ENCODE assay signal across 11 cellular contexts in the genomic region with DNA sequence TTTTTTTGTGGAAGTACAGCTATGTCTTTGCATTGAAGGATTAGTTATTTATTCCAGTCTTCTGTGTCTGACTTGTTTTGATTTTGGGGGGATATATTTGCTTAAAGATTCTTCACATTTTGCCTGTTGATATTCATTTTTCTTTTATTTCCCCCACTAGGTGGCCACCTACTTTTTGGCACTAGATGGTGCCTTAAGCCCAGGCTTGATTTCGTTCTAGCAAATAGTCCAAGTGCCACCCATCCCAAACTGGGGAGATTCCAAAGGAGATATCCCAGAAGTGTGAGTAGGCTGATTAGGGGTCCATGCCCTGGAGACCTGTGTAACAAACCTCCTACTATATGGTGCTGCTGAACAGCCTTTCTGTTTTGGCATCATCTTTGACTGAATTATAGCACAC.
A peak's percentile ranks its signal among the peaks of the same experiment; 100 is the strongest.
DNase-seq lines count a peak whose midpoint lies in the region; ATAC-seq and TF ChIP-seq lines count a peak whose summit lies in the region.
"Had no signal": no experiment of that assay in that cellular context is flagged by ENCODE, and none has a peak within 500 bp of the region (broad histone marks: within the 10 kb centered on the region; RNA-seq: fewer than 3 reads in every experiment).

No MANE protein-coding gene starts in this region.

- peak overlapping the region; percentile 87 for H2AFZ ChIP-seq in OCI-LY3 (ENCODE audit: low read depth, low read length)

- H3K27me3 ChIP-seq in OCI-LY3 (ENCODE audit: low read depth, low read length): no peaks in the 10 kb centered on the region

- no peaks in the 10 kb centered on the region for H3K4me1 ChIP-seq in OCI-LY3 (ENCODE audit: low read length)

- H3K9me3 ChIP-seq in OCI-LY3 (ENCODE audit: insufficient read depth, low read length): no peaks in the 10 kb centered on the region

- no peak overlapping the region for H3K9ac ChIP-seq in OCI-LY3 (ENCODE audit: low read length)

- H4K20me1 ChIP-seq in OCI-LY3 (ENCODE audit: insufficient read depth, low read length): no peaks in the 10 kb centered on the region

- H3K79me2 ChIP-seq in OCI-LY3 (ENCODE audit: low read length): no peaks in the 10 kb centered on the region

- H3K4me2 ChIP-seq in OCI-LY3 (ENCODE audit: low read length): peak overlapping the region; percentile 26; the same call in 1 of the 2 replicates

- H3K36me3 ChIP-seq in OCI-LY3 (replicated peaks; ENCODE audit: low read depth, low read length): no peaks in the 10 kb centered on the region

- no peaks in the 10 kb centered on the region for H3K36me3 Mint-ChIP-seq in activated T-helper 1 cell treated with anti-CD3 and anti-CD28 coated beads, Interleukin-12 subunit alpha, Interleukin-12 subunit beta, Interleukin-2, Interleukin-4 antibody, amounts not matched to agents 30 ng/mL and 10 ng/mL and 1 ng/mL, durations not matched to agents 14 hours and 24 hours and 36 hours (ENCODE audit: low read depth)
- H3K36me3 Mint-ChIP-seq: activated naive CD4-positive, alpha-beta T cell treated with anti-CD3 and anti-CD28 coated beads, Interleukin-2, amount 50 U/mL, for 24 hours had no signal

- no peaks in the 10 kb centered on the region for H3K9me3 Mint-ChIP-seq in activated T-helper 1 cell treated with anti-CD3 and anti-CD28 coated beads, Interleukin-12 subunit alpha, Interleukin-12 subunit beta, Interleukin-2, Interleukin-4 antibody, amounts not matched to agents 30 ng/mL and 10 ng/mL and 1 ng/mL, durations not matched to agents 14 hours and 24 hours and 36 hours
- H3K9me3 Mint-ChIP-seq: T-helper 1 cell treated with Interleukin-12 subunit alpha and Interleukin-12 subunit beta and Interleukin-4 antibody, amounts not matched to agents 30 μg/mL and 1 μg/mL, for 36 hours had no signal

- peak; percentile 32 for DNase-seq in ACHN
- peak; percentile 14 for DNase-seq in epithelial cell of esophagus (ENCODE audit: low read depth)
- DNase-seq in activated T-helper 1 cell treated with anti-CD3 and anti-CD28 coated beads, Interleukin-12 subunit alpha, Interleukin-12 subunit beta, Interleukin-2, Interleukin-4 antibody, amounts not matched to agents 30 ng/mL and 10 ng/mL and 1 ng/mL, durations not matched to agents 14 hours and 24 hours and 36 hours (ENCODE audit: low spot score): no peak
- DNase-seq in cortex of kidney (lab: John Stamatoyannopoulos, UW): no peak
- DNase-seq: DMS153 had no signal

- H3K4me3 ChIP-seq in OCI-LY3 (ENCODE audit: low read length) (0 out of 2 replicates have a peak overlapping the region, but pooled peaks have one; percentile 22), epithelial cell of esophagus (ENCODE audit: low read length) (no peak overlapping the region)

- TF ChIP-seq CTCF in GM12872 (IDR thresholded peaks at IDR 0.05; ENCODE audit: insufficient read depth, low read depth, low read length) (peak; percentile 41; the same call in 2 of the 3 replicates), OCI-LY3 (IDR thresholded peaks at IDR 0.05; ENCODE audit: low read depth, low read length) (peak; percentile 46), epithelial cell of esophagus (IDR thresholded peaks at IDR 0.05; ENCODE audit: insufficient read depth, low read depth, low read length, missing control alignments) (peak; percentile 38)

- ATAC-seq in HG03571 (IDR thresholded peaks at IDR 0.05; ENCODE audit: unreplicated experiment) (no peak), GM18858 (IDR thresholded peaks at IDR 0.05; ENCODE audit: unreplicated experiment) (no peak)

- peaks cover 1% of the 10 kb centered on the region for H3K27me3 Mint-ChIP-seq in activated T-helper 1 cell treated with anti-CD3 and anti-CD28 coated beads, Interleukin-12 subunit alpha, Interleukin-12 subunit beta, Interleukin-2, Interleukin-4 antibody, amounts not matched to agents 30 ng/mL and 10 ng/mL and 1 ng/mL, durations not matched to agents 14 hours and 24 hours and 36 hours (ENCODE audit: insufficient read depth)
- H3K27me3 Mint-ChIP-seq: activated naive CD4-positive, alpha-beta T cell treated with anti-CD3 and anti-CD28 coated beads, Interleukin-2, amount 50 U/mL, for 24 hours had no signal

- H3K27ac ChIP-seq in OCI-LY3 (ENCODE audit: low read length): no peak overlapping the region

- in situ Hi-C loops in ACHN (cut with HindIII; ENCODE audit: low pct_ligation_motif_present, low pct_unique_long_range_greater_than_20kb, low sequenced_read_pairs): no loop called here

- H3K27ac Mint-ChIP-seq in activated T-helper 1 cell treated with anti-CD3 and anti-CD28 coated beads, Interleukin-12 subunit alpha, Interleukin-12 subunit beta, Interleukin-2, Interleukin-4 antibody, amounts not matched to agents 30 ng/mL and 10 ng/mL and 1 ng/mL, durations not matched to agents 14 hours and 24 hours and 36 hours: no peak overlapping the region
- H3K27ac Mint-ChIP-seq: activated naive CD4-positive, alpha-beta T cell treated with anti-CD3 and anti-CD28 coated beads, Interleukin-2, amount 50 U/mL, for 24 hours; T-helper 1 cell treated with Interleukin-12 subunit alpha and Interleukin-12 subunit beta and Interleukin-4 antibody, amounts not matched to agents 30 μg/mL and 1 μg/mL, for 36 hours had no signal

- intact Hi-C loops in activated T-helper 1 cell treated with anti-CD3 and anti-CD28 coated beads, Interleukin-12 subunit alpha, Interleukin-12 subunit beta, Interleukin-2, Interleukin-4 antibody, amounts not matched to agents 30 ng/mL and 10 ng/mL and 1 ng/mL, durations not matched to agents 14 hours and 24 hours and 36 hours (cut with micrococcal nuclease): no loop called here

- no peaks in the 10 kb centered on the region for H3K4me1 Mint-ChIP-seq in activated T-helper 1 cell treated with anti-CD3 and anti-CD28 coated beads, Interleukin-12 subunit alpha, Interleukin-12 subunit beta, Interleukin-2, Interleukin-4 antibody, amounts not matched to agents 30 ng/mL and 10 ng/mL and 1 ng/mL, durations not matched to agents 14 hours and 24 hours and 36 hours (ENCODE audit: low read depth)
- H3K4me1 Mint-ChIP-seq: activated naive CD4-positive, alpha-beta T cell treated with anti-CD3 and anti-CD28 coated beads, Interleukin-2, amount 50 U/mL, for 24 hours had no signal

- H3K4me3 Mint-ChIP-seq in activated T-helper 1 cell treated with anti-CD3 and anti-CD28 coated beads, Interleukin-12 subunit alpha, Interleukin-12 subunit beta, Interleukin-2, Interleukin-4 antibody, amounts not matched to agents 30 ng/mL and 10 ng/mL and 1 ng/mL, durations not matched to agents 14 hours and 24 hours and 36 hours: no peak overlapping the region
- H3K4me3 Mint-ChIP-seq: activated naive CD4-positive, alpha-beta T cell treated with anti-CD3 and anti-CD28 coated beads, Interleukin-2, amount 50 U/mL, for 24 hours; T-helper 1 cell treated with Interleukin-12 subunit alpha and Interleukin-12 subunit beta and Interleukin-4 antibody, amounts not matched to agents 30 μg/mL and 1 μg/mL, for 36 hours had no signal

Comparison
In these comparisons a context has a peak if more than half of its experiments do, and no peak if none do; other contexts are left out.
1. DNase-seq: peak in ACHN (single experiment) and epithelial cell of esophagus (single experiment); none in activated T-helper 1 cell treated with anti-CD3 and anti-CD28 coated beads, Interleukin-12 subunit alpha, Interleukin-12 subunit beta, Interleukin-2, Interleukin-4 antibody, amounts not matched to agents 30 ng/mL and 10 ng/mL and 1 ng/mL, durations not matched to agents 14 hours and 24 hours and 36 hours (single experiment) and cortex of kidney (single experiment).
2. Peak in every context shown above with its lines, with median percentiles within 50 percentile points of each other: CTCF ChIP-seq.